In genomic region chr6:1667805-1668175, GRCh38 we compare ENCODE assay signal across 20 cellular contexts. TPM values are rescaled to one million over a fixed set of nuclear protein-coding genes. Genes with fewer than 3 reads are reported as not detected.
DNase-seq lines count a peak whose midpoint lies in the region; ATAC-seq and TF ChIP-seq lines count a peak whose summit lies in the region.
"Had no signal": no experiment of that assay in that cellular context is flagged by ENCODE, and none has a peak within 500 bp of the region (broad histone marks: within the 10 kb centered on the region; RNA-seq: fewer than 3 reads in every experiment).

No MANE protein-coding gene starts in this region.

- peak overlapping the region; percentile 73; the same call in 1 of the 2 replicates for H2BK120ac ChIP-seq in IMR-90 (ENCODE audit: low read depth, low read length)

- TF ChIP-seq POLR2A in IMR-90 (IDR thresholded peaks at IDR 0.05; ENCODE audit: low read depth, low read length): no peak

- no TSS peak for BruUV-seq in IMR-90 (replicated peaks; lab: Mats Ljungman, UMichigan)

- H3K4me1 Mint-ChIP-seq in mesothelial cell of epicardium: peaks cover 77% of the 10 kb centered on the region

- H3K4me1 ChIP-seq in HEK293 (ENCODE audit: control insufficient read depth, insufficient read depth, low read length) (peaks cover 26% of the 10 kb centered on the region), IMR-90 (ENCODE audit: control insufficient read depth, insufficient read depth, low read length) (peaks cover 27% of the 10 kb centered on the region)
- H3K4me1 ChIP-seq: Caco-2 had no signal

- CTCF ChIA-PET in HEK293 (lab: Yijun Ruan, JAX) (no interaction called here), IMR-90 (lab: Yijun Ruan, JAX) (no interaction called here)

- WGBS in IMR-90 (ENCODE audit: extremely low coverage in 2 of 2, insufficient read length in 1 of 2), 2 experiments: no CpG with 5 or more reads among the region's 4 CpGs

- H4K5ac ChIP-seq in IMR-90 (ENCODE audit: low read depth, low read length): no peak overlapping the region; the same call in 1 of the 2 replicates

- ATAC-seq in IMR-90 (ENCODE audit: low read depth): no peak
- ATAC-seq in HG03039 (IDR thresholded peaks at IDR 0.05; ENCODE audit: unreplicated experiment): no peak
- no peak for ATAC-seq in Right ventricle myocardium superior (ENCODE audit: poor library complexity)
- ATAC-seq: CD8-positive, alpha-beta T cell had no signal

- H4K20me1 ChIP-seq in IMR-90 (ENCODE audit: insufficient read depth, low read length): no peaks in the 10 kb centered on the region

- H3K18ac ChIP-seq in IMR-90 (ENCODE audit: low read depth, low read length): 0 out of 2 replicates have a peak overlapping the region, but pooled peaks have one; percentile 35

- intact Hi-C loops in IMR-90 (cut with micrococcal nuclease) (loop anchor here (5.0 kb wide), 1 partner anchor 35 kb away; no protein-coding TSS in a partner anchor), Right ventricle myocardium superior (cut with DNase I) (no loop called here)

- H4K91ac ChIP-seq in IMR-90 (ENCODE audit: insufficient read depth, low read depth, low read length): peak overlapping the region; percentile 51; the same call in 1 of the 2 replicates

- TF ChIP-seq RAD21 in IMR-90 (IDR thresholded peaks at IDR 0.05; ENCODE audit: low read length): no peak

- no peak overlapping the region for H3K9ac ChIP-seq in IMR-90 (ENCODE audit: low read depth, low read length)
- H3K9ac ChIP-seq: BLaER1 treated with 17β-estradiol and CSF1 and Interleukin-3, amounts not matched to agents 10 nM and 100 nM had no signal

- H3K9me3 ChIP-seq in HEK293 (ENCODE audit: control insufficient read depth, insufficient read depth, low read depth, low read length): no peaks in the 10 kb centered on the region
- H3K9me3 ChIP-seq in IMR-90 (ENCODE audit: control insufficient read depth, insufficient read depth, low read length): no peaks in the 10 kb centered on the region
- H3K9me3 ChIP-seq: BLaER1 treated with 17β-estradiol and CSF1 and Interleukin-3, amounts not matched to agents 10 nM and 100 nM; Caco-2 had no signal

- H3K27ac ChIP-seq in HEK293 (ENCODE audit: extremely low read depth, low read depth, low read length): peak overlapping the region; percentile 68
- peak overlapping the region; percentile 30; the same call in 1 of the 2 replicates for H3K27ac ChIP-seq in IMR-90 (ENCODE audit: insufficient read depth, low read length)
- H3K27ac ChIP-seq: BLaER1 treated with 17β-estradiol and CSF1 and Interleukin-3, amounts not matched to agents 10 nM and 100 nM; C4-2B had no signal

- H3K36me3 ChIP-seq in HEK293 (ENCODE audit: control insufficient read depth in 2 of 2, insufficient read depth in 1 of 2, low read length in 2 of 2) (no peaks in the 10 kb centered on the region), IMR-90 (ENCODE audit: control insufficient read depth, insufficient read depth, low read length) (no peaks in the 10 kb centered on the region)
- H3K36me3 ChIP-seq: BLaER1 treated with 17β-estradiol and CSF1 and Interleukin-3, amounts not matched to agents 10 nM and 100 nM had no signal

- H2BK20ac ChIP-seq in IMR-90 (ENCODE audit: low read depth, low read length): no peak overlapping the region; the same call in 1 of the 2 replicates

- no peak overlapping the region for H2BK5ac ChIP-seq in IMR-90 (ENCODE audit: low read depth, low read length, poor library complexity, severe bottlenecking)

- DNase-seq in IMR-90 (no peak), SK-N-DZ (ENCODE audit: low spot score) (peak; percentile 90), mesothelial cell of epicardium (ENCODE audit: low spot score in 2 of 2, unreplicated experiment in 2 of 2) (no peak), AG08395 (ENCODE audit: low spot score) (no peak), Right ventricle myocardium superior (no peak)
- DNase-seq in stimulated activated CD4-positive, alpha-beta T cell treated with anti-CD3 and anti-CD28 coated beads, Interleukin-4, amount 100 ng/mL, for 4 hours: no peak
- DNase-seq: 8988T; ACHN; AML-193; Caco-2; Calu3; CD4-positive, alpha-beta T cell; CD8-positive, alpha-beta T cell; DMS79 treated with DMSO at 0.1 percent for 48 hours; GF-D8 had no signal

- dilution Hi-C loops in IMR-90 (cut with HindIII; ENCODE audit: low sequenced_read_pairs, unreplicated experiment): no loop called here

- H3K4me2 ChIP-seq in IMR-90 (ENCODE audit: low read depth, low read length): no peak overlapping the region
- H3K4me2 ChIP-seq: BLaER1 treated with 17β-estradiol and CSF1 and Interleukin-3, amounts not matched to agents 10 nM and 100 nM had no signal

- H3K56ac ChIP-seq in IMR-90 (ENCODE audit: extremely low read depth, insufficient read depth, low read length): no peak overlapping the region

- no peak overlapping the region for H3K14ac ChIP-seq in IMR-90 (replicated peaks; ENCODE audit: low read depth, low read length)

- peaks cover 5% of the 10 kb centered on the region; the same call in 1 of the 2 replicates for H3K9me1 ChIP-seq in IMR-90 (ENCODE audit: insufficient read depth, low read length)

- no peaks in the 10 kb centered on the region for H3K27me3 ChIP-seq in IMR-90 (ENCODE audit: control insufficient read depth, insufficient read depth, low read length)

- POLR2A ChIA-PET in HEK293 (lab: Yijun Ruan, JAX): interaction anchor here (1.1 to 1.6 kb wide), 6 partner anchors 19 to 57 kb away, joined by 4 to 7 read pairs (median 6); no protein-coding TSS in a partner anchor
- POLR2A ChIA-PET in IMR-90 (lab: Charles Lee; ENCODE audit: unreplicated experiment): no interaction called here

- no peak overlapping the region for H2AK9ac ChIP-seq in IMR-90 (replicated peaks; ENCODE audit: low read depth, low read length, poor library complexity)

- no peak overlapping the region for H2AFZ ChIP-seq in IMR-90 (replicated peaks; ENCODE audit: low read length, poor library complexity)

- peak overlapping the region; percentile 25; the same call in 1 of the 3 replicates for H2BK15ac ChIP-seq in IMR-90 (ENCODE audit: low read depth, low read length)

- peak overlapping the region; percentile 86 for H3K4ac ChIP-seq in IMR-90 (ENCODE audit: low read depth, low read length)

- H3K23ac ChIP-seq in IMR-90 (ENCODE audit: low read depth, low read length): no peak overlapping the region

- H3K27me3 Mint-ChIP-seq in mesothelial cell of epicardium (ENCODE audit: low read depth): no peaks in the 10 kb centered on the region
- H3K27me3 Mint-ChIP-seq: B cell; CD4-positive, alpha-beta T cell had no signal

- H3K27ac Mint-ChIP-seq in mesothelial cell of epicardium: peak overlapping the region; percentile 93
- H3K27ac Mint-ChIP-seq: B cell; CD4-positive, alpha-beta T cell; CD8-positive, alpha-beta T cell had no signal

- 0 out of 4 replicates have a peak overlapping the region, but pooled peaks of 1 of the 2 experiments have one; percentile 41 for H4K8ac ChIP-seq in IMR-90 (ENCODE audit: low read depth in 2 of 2, low read length in 2 of 2)

- H3K79me1 ChIP-seq in IMR-90 (ENCODE audit: low read depth in 1 of 2, low read length in 2 of 2): no peaks in the 10 kb centered on the region

- no peak overlapping the region for H3K4me3 Mint-ChIP-seq in mesothelial cell of epicardium
- H3K4me3 Mint-ChIP-seq: B cell; CD4-positive, alpha-beta T cell; CD8-positive, alpha-beta T cell had no signal

- in situ Hi-C loops in IMR-90 (cut with MboI; ENCODE audit: low sequenced_read_pairs): no loop called here

- peaks cover 3% of the 10 kb centered on the region for H3K9me3 Mint-ChIP-seq in mesothelial cell of epicardium
- H3K9me3 Mint-ChIP-seq: CD4-positive, alpha-beta T cell; CD8-positive, alpha-beta T cell had no signal

- TF ChIP-seq CTCF in HEK293 (tag by site-specific recombination; IDR thresholded peaks at IDR 0.05) (no peak), IMR-90 (conservative IDR thresholded peaks at IDR 0.05; ENCODE audit: low read depth, low read length) (no peak), mesothelial cell of epicardium (IDR thresholded peaks at IDR 0.05; ENCODE audit: unreplicated experiment) (no peak)

- H3K4me3 ChIP-seq in HEK293 (ENCODE audit: low read depth, low read length) (no peak overlapping the region), IMR-90 (ENCODE audit: insufficient read depth, low read depth, low read length) (no peak overlapping the region)
- H3K4me3 ChIP-seq: BLaER1 treated with 17β-estradiol and CSF1 and Interleukin-3, amounts not matched to agents 10 nM and 100 nM had no signal

- H3K36me3 Mint-ChIP-seq in mesothelial cell of epicardium: no peaks in the 10 kb centered on the region
- H3K36me3 Mint-ChIP-seq: CD8-positive, alpha-beta T cell had no signal

- H2AK5ac ChIP-seq in IMR-90 (ENCODE audit: low read depth, low read length): no peak overlapping the region

TF ChIP-seq in HEK293, 187 proteins besides CTCF, POLR2A, EP300 and RAD21:
- TF ChIP-seq ZNF423 (tag by site-specific recombination; IDR thresholded peaks at IDR 0.05) (no peak), ZNF677 (tag by site-specific recombination; IDR thresholded peaks at IDR 0.05) (peak; percentile 47; the same call in 1 of the 2 replicates)

TF ChIP-seq in IMR-90, 13 proteins besides CTCF, POLR2A, EP300 and RAD21 (continues in another document):
- no peak for TF ChIP-seq USF2 (IDR thresholded peaks at IDR 0.05; ENCODE audit: low read depth, low read length)
- TF ChIP-seq NFE2L2 (IDR thresholded peaks at IDR 0.05; ENCODE audit: low read depth, low read length): no peak
- no peak for TF ChIP-seq ELK1 (IDR thresholded peaks at IDR 0.05; ENCODE audit: borderline replicate concordance, low read depth, low read length)

RNA-seq across cellular contexts. Expression of gene FOXC1, which starts 58.1 kb away (rescaled TPM):
- 1.3 and 1.9 TPM in 2 replicates for total RNA-seq in IMR-90 (2012; rRNA removed)
- 4.0 and 4.7 TPM in 2 replicates for polyA plus RNA-seq in IMR-90 (2012; rRNA removed)
- 3.4 and 6.3 TPM in 2 replicates for polyA plus RNA-seq in IMR-90 (2012; cell fraction: cytosol; rRNA removed)
- 6.5 and 7.2 TPM in 2 replicates for polyA plus RNA-seq in IMR-90 (2012; cell fraction: nucleus; rRNA removed; ENCODE audit: low replicate concordance)
- polyA plus RNA-seq in SK-N-DZ (2014; cell fraction: cytosol; rRNA removed): 14.2 and 15.1 TPM in 2 replicates
- polyA plus RNA-seq in SK-N-DZ (2014; cell fraction: nucleus; rRNA removed): 10.1 and 11.9 TPM in 2 replicates
- total RNA-seq in mesothelial cell of epicardium: 49.8 to 52.2 TPM (median 50.5 TPM) in 3 replicates
- 3.5 TPM for total RNA-seq in Right ventricle myocardium superior
- total RNA-seq: CD4-positive, alpha-beta T cell; CD8-positive, alpha-beta T cell had no signal

Comparison
In these comparisons a context has a peak if more than half of its experiments do, and no peak if none do; other contexts are left out.
1. RNA of gene FOXC1, which starts 58.1 kb away (total RNA-seq): 49.8 to 52.2 TPM in mesothelial cell of epicardium; 3.5 TPM in Right ventricle myocardium superior (single experiment) and 1.3 to 1.9 TPM in IMR-90; every median in the first group is over 10 times any median in the second.